In the genomic region with DNA sequence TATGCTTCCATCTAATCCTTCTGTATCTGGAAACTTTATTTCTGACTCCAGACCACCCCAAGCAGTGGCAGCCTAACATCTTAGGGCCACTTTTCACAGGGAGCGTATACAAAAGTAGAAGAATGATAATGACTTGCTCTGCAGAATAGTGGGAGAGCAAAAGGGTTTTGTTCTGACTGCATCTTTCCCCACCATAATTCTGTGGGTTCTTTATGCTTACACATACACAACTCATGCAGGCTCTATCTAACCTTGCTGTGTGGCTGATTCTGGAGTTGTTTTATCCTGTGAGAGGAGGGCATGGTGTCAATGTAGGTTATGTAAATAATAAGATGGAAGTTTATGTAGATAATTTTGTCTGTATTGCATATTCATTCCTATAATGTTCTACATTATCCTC, we compare ENCODE assay signal across 21 cellular contexts. TPM values are rescaled to one million over a fixed set of nuclear protein-coding genes. Genes with fewer than 3 reads are reported as not detected.
DNase-seq lines count a peak whose midpoint lies in the region; ATAC-seq and TF ChIP-seq lines count a peak whose summit lies in the region.
"Had no signal": no experiment of that assay in that cellular context is flagged by ENCODE, and none has a peak within 500 bp of the region (broad histone marks: within the 10 kb centered on the region; RNA-seq: fewer than 3 reads in every experiment).

No MANE protein-coding gene starts in this region.

- H3K4me2 ChIP-seq in PC-9, result no peak overlapping the region

- POLR2A ChIA-PET in PC-9 (lab: Charles Lee; ENCODE audit: unreplicated experiment), result no interaction called here

- H3K4me3 ChIP-seq in PC-9, result no peak overlapping the region
- H3K4me3 ChIP-seq: K562 had no signal

- TF ChIP-seq CTCF in PC-9 (conservative IDR thresholded peaks at IDR 0.05), result no peak
- TF ChIP-seq CTCF in GM13977 (IDR thresholded peaks at IDR 0.05; ENCODE audit: extremely low read depth, insufficient read depth, missing control alignments), result no peak

- intact Hi-C loops in PC-9 (cut with micrococcal nuclease; ENCODE audit: unreplicated experiment), result no loop called here

- H3K79me2 ChIP-seq in PC-9 (ENCODE audit: low read depth), result no peaks in the 10 kb centered on the region

- DNase-seq in activated CD8-positive, alpha-beta memory T cell treated with anti-CD3 and anti-CD28 coated beads, Interleukin-2, amount 10 ng/mL, durations not matched to agents 7 days and 5 days, result no peak
- no peak for DNase-seq in activated CD8-positive, alpha-beta memory T cell treated with anti-CD3 and anti-CD28 coated beads, Interleukin-2, amount 50 U/mL, for 4 hours
- DNase-seq in PC-9 (no peak), GM13977 (ENCODE audit: low spot score) (no peak), GDM1 (lab: John Stamatoyannopoulos, UW) (no peak), AML-193 (lab: John Stamatoyannopoulos, UW) (no peak)
- DNase-seq in stimulated activated effector memory CD8-positive, alpha-beta T cell treated with anti-CD3 and anti-CD28 coated beads, Interleukin-12 subunit alpha, Interleukin-12 subunit beta, amount 100 ng/mL, for 72 hours (ENCODE audit: low spot score in 2 of 2), result peak in 1 of 2 donors; percentile 55
- DNase-seq: BE2C; CD4-positive, CD25-positive, alpha-beta regulatory T cell; COR-L47; DMS 273 treated with DMSO at 0.1 percent for 48 hours; DND-41; MV-4-11; NCI-H187 treated with DMSO at 0.1 percent for 48 hours; NCI-H345; NCI-H524 treated with DMSO at 0.1 percent for 48 hours had no signal

- no peaks in the 10 kb centered on the region for H4K20me1 ChIP-seq in PC-9 (ENCODE audit: insufficient read depth)

- H3K4me1 ChIP-seq in PC-9 (replicated peaks; ENCODE audit: insufficient read depth), result no peaks in the 10 kb centered on the region
- H3K4me1 ChIP-seq: BE2C had no signal

- peak; percentile 64 for ATAC-seq in activated CD8-positive, alpha-beta memory T cell treated with anti-CD3 and anti-CD28 coated beads, Interleukin-2, amount 10 ng/mL, durations not matched to agents 7 days and 5 days
- ATAC-seq in GM19351 (IDR thresholded peaks at IDR 0.05; ENCODE audit: unreplicated experiment), result peak; percentile 40
- peak; percentile 93 for ATAC-seq in stimulated activated effector memory CD8-positive, alpha-beta T cell treated with anti-CD3 and anti-CD28 coated beads, Interleukin-12 subunit alpha, Interleukin-12 subunit beta, amount 100 ng/mL, for 72 hours
- ATAC-seq: K562, Panc1 had no signal

- H3K27ac Mint-ChIP-seq in activated CD8-positive, alpha-beta memory T cell treated with anti-CD3 and anti-CD28 coated beads, Interleukin-2, amount 10 ng/mL, durations not matched to agents 7 days and 5 days, result peak overlapping the region; percentile 64
- no peak overlapping the region for H3K27ac Mint-ChIP-seq in stimulated activated effector memory CD8-positive, alpha-beta T cell treated with anti-CD3 and anti-CD28 coated beads, Interleukin-12 subunit alpha, Interleukin-12 subunit beta, amount 100 ng/mL, for 72 hours
- H3K27ac Mint-ChIP-seq: CD4-positive, CD25-positive, alpha-beta regulatory T cell had no signal

- H3K4me3 Mint-ChIP-seq in activated CD8-positive, alpha-beta memory T cell treated with anti-CD3 and anti-CD28 coated beads, Interleukin-2, amount 10 ng/mL, durations not matched to agents 7 days and 5 days, result no peak overlapping the region
- no peak overlapping the region for H3K4me3 Mint-ChIP-seq in stimulated activated effector memory CD8-positive, alpha-beta T cell treated with anti-CD3 and anti-CD28 coated beads, Interleukin-12 subunit alpha, Interleukin-12 subunit beta, amount 100 ng/mL, for 72 hours
- H3K4me3 Mint-ChIP-seq: CD4-positive, CD25-positive, alpha-beta regulatory T cell had no signal

- BruUV-seq in PC-9 (replicated peaks; lab: Mats Ljungman, UMichigan), result no TSS peak

- peaks cover 37% of the 10 kb centered on the region for H3K4me1 Mint-ChIP-seq in activated CD8-positive, alpha-beta memory T cell treated with anti-CD3 and anti-CD28 coated beads, Interleukin-2, amount 10 ng/mL, durations not matched to agents 7 days and 5 days
- H3K4me1 Mint-ChIP-seq in stimulated activated effector memory CD8-positive, alpha-beta T cell treated with anti-CD3 and anti-CD28 coated beads, Interleukin-12 subunit alpha, Interleukin-12 subunit beta, amount 100 ng/mL, for 72 hours, result peaks cover 25% of the 10 kb centered on the region

- no peaks in the 10 kb centered on the region for H3K36me3 ChIP-seq in PC-9 (ENCODE audit: low read depth)
- H3K36me3 ChIP-seq: BE2C had no signal

- H3K27me3 ChIP-seq in PC-9 (ENCODE audit: insufficient read depth, low read depth), result no peaks in the 10 kb centered on the region

- H3K27me3 Mint-ChIP-seq in activated CD8-positive, alpha-beta memory T cell treated with anti-CD3 and anti-CD28 coated beads, Interleukin-2, amount 10 ng/mL, durations not matched to agents 7 days and 5 days, result no peaks in the 10 kb centered on the region

- in situ Hi-C loops in GM13977 (cut with MboI; ENCODE audit: low pct_unique_long_range_greater_than_20kb, low sequenced_read_pairs, unreplicated experiment), result no loop called here

- no peaks in the 10 kb centered on the region for H3K9me3 ChIP-seq in PC-9 (ENCODE audit: insufficient read depth, low read depth)
- H3K9me3 ChIP-seq: BE2C had no signal

- H2AFZ ChIP-seq in PC-9, result peak overlapping the region; percentile 57; the same call in 1 of the 2 replicates

- no peak overlapping the region for H3K27ac ChIP-seq in PC-9

- no peaks in the 10 kb centered on the region for H3K9me2 ChIP-seq in PC-9 (ENCODE audit: insufficient read depth)

- H3F3A ChIP-seq in PC-9 (ENCODE audit: insufficient read depth, low read depth), result no peaks in the 10 kb centered on the region

- no peaks in the 10 kb centered on the region for H3K36me3 Mint-ChIP-seq in activated CD8-positive, alpha-beta memory T cell treated with anti-CD3 and anti-CD28 coated beads, Interleukin-2, amount 10 ng/mL, durations not matched to agents 7 days and 5 days
- no peaks in the 10 kb centered on the region for H3K36me3 Mint-ChIP-seq in stimulated activated effector memory CD8-positive, alpha-beta T cell treated with anti-CD3 and anti-CD28 coated beads, Interleukin-12 subunit alpha, Interleukin-12 subunit beta, amount 100 ng/mL, for 72 hours
- H3K36me3 Mint-ChIP-seq: CD4-positive, CD25-positive, alpha-beta regulatory T cell had no signal

- no peaks in the 10 kb centered on the region for H3K9me3 Mint-ChIP-seq in activated CD8-positive, alpha-beta memory T cell treated with anti-CD3 and anti-CD28 coated beads, Interleukin-2, amount 10 ng/mL, durations not matched to agents 7 days and 5 days (ENCODE audit: low read depth)
- no peaks in the 10 kb centered on the region for H3K9me3 Mint-ChIP-seq in stimulated activated effector memory CD8-positive, alpha-beta T cell treated with anti-CD3 and anti-CD28 coated beads, Interleukin-12 subunit alpha, Interleukin-12 subunit beta, amount 100 ng/mL, for 72 hours
- H3K9me3 Mint-ChIP-seq: CD4-positive, CD25-positive, alpha-beta regulatory T cell had no signal

- CTCF ChIA-PET in activated CD8-positive, alpha-beta memory T cell treated with anti-CD3 and anti-CD28 coated beads, Interleukin-2, amount 10 ng/mL, durations not matched to agents 7 days and 5 days (lab: Charles Lee), result no interaction called here
- CTCF ChIA-PET in PC-9 (lab: Charles Lee), result no interaction called here

RNA-seq across cellular contexts. Expression of gene NDNF, which starts 42.4 kb away (rescaled TPM):
- under 1 TPM in 1 of 2 experiments, not detected in 1; 0.16 TPM for total RNA-seq in activated CD8-positive, alpha-beta memory T cell treated with anti-CD3 and anti-CD28 coated beads, Interleukin-2, amount 10 ng/mL, durations not matched to agents 7 days and 5 days
- total RNA-seq in PC-9 (2021), result not detected in 2 replicates
- total RNA-seq: CD4-positive, CD25-positive, alpha-beta regulatory T cell; G401; K562; SK-MEL-5 had no signal

RNA-seq across cellular contexts. Expression of gene TNIP3, which starts 49.4 kb away (rescaled TPM):
- total RNA-seq in activated CD8-positive, alpha-beta memory T cell treated with anti-CD3 and anti-CD28 coated beads, Interleukin-2, amount 10 ng/mL, durations not matched to agents 7 days and 5 days, result 1 to 10 TPM; 9.1 to 9.3 TPM
- 0.63 and 1.2 TPM in 2 replicates for total RNA-seq in PC-9 (2021)
- total RNA-seq: G401, SK-MEL-5 had no signal

Comparison
In these comparisons a context has a peak if more than half of its experiments do, and no peak if none do; other contexts are left out.
1. ATAC-seq: peak in every context shown above with its lines; median percentile 93 in stimulated activated effector memory CD8-positive, alpha-beta T cell treated with anti-CD3 and anti-CD28 coated beads, Interleukin-12 subunit alpha, Interleukin-12 subunit beta, amount 100 ng/mL, for 72 hours; 64 in activated CD8-positive, alpha-beta memory T cell treated with anti-CD3 and anti-CD28 coated beads, Interleukin-2, amount 10 ng/mL, durations not matched to agents 7 days and 5 days; 40 in GM19351.